In genomic region chr7:148564275-148564951, GRCh38 we compare ENCODE assay signal across 9 cellular contexts. TPM values are rescaled to one million over a fixed set of nuclear protein-coding genes. Genes with fewer than 3 reads are reported as not detected.
DNase-seq lines count a peak whose midpoint lies in the region; ATAC-seq, FAIRE-seq and TF ChIP-seq lines count a peak whose summit lies in the region.
"Not testable (repeated sequence)": the region's sequence is repeated elsewhere in the genome, so short reads cannot be mapped to it uniquely, and the experiment has no call there.
"Had no signal": no experiment of that assay in that cellular context is flagged by ENCODE, and none has a peak within 500 bp of the region (broad histone marks: within the 10 kb centered on the region; RNA-seq: fewer than 3 reads in every experiment).

No MANE protein-coding gene starts in this region.

- DNase-seq in GM12891 (ENCODE audit: insufficient read length, low spot score); stimulated activated naive B cell treated with anti-CD40 and anti-IgM and Interleukin-4, amounts not matched to agents 10 μg/mL and 1 μg/mL and 100 μg/mL, for 72 hours: not testable (repeated sequence)
- DNase-seq in NOMO-1 treated with dmso at 0.1 percent for 144 hours (lab: John Stamatoyannopoulos, UW; ENCODE audit: unreplicated experiment): peak; percentile 8
- DNase-seq in activated CD8-positive, alpha-beta memory T cell treated with anti-CD3 and anti-CD28 coated beads, Interleukin-2, amount 10 ng/mL, durations not matched to agents 7 days and 5 days: peak; percentile 73
- peak; percentile 41 for DNase-seq in endothelial cell of umbilical vein (ENCODE audit: low read depth, low spot score)

- intact Hi-C loops in endothelial cell of umbilical vein (cut with micrococcal nuclease): not testable (repeated sequence)

- H3K9me3 Mint-ChIP-seq in activated CD8-positive, alpha-beta memory T cell treated with anti-CD3 and anti-CD28 coated beads, Interleukin-2, amount 10 ng/mL, durations not matched to agents 7 days and 5 days (ENCODE audit: low read depth); stimulated activated naive B cell treated with anti-CD40 and anti-IgM and Interleukin-4, amounts not matched to agents 10 μg/mL and 1 μg/mL and 100 μg/mL, for 72 hours: not testable (repeated sequence)

- BruUV-seq in endothelial cell of umbilical vein (replicated peaks; lab: Mats Ljungman, UMichigan): not testable (repeated sequence)

- H3K4me1 Mint-ChIP-seq in activated CD8-positive, alpha-beta memory T cell treated with anti-CD3 and anti-CD28 coated beads, Interleukin-2, amount 10 ng/mL, durations not matched to agents 7 days and 5 days: peaks cover 20% of the 10 kb centered on the region
- H3K4me1 Mint-ChIP-seq in stimulated activated naive B cell treated with anti-CD40 and anti-IgM and Interleukin-4, amounts not matched to agents 10 μg/mL and 1 μg/mL and 100 μg/mL, for 72 hours: peaks cover 22 to 34% of the 10 kb centered on the region in 2 donors

- not testable (repeated sequence) for H3K27ac ChIP-seq in endothelial cell of umbilical vein (ENCODE audit: insufficient read depth, low read depth, low read length)
- peak overlapping the region; percentile 28 to 50 for H3K27ac ChIP-seq in mucosa of rectum (ENCODE audit: low read depth in 2 of 2, low read length in 2 of 2)

- H3K9me1 ChIP-seq in endothelial cell of umbilical vein (replicated peaks; ENCODE audit: control insufficient read depth, extremely low read depth, insufficient read depth, low read length): not testable (repeated sequence)

- not testable (repeated sequence) for H3K4me1 ChIP-seq in endothelial cell of umbilical vein (ENCODE audit: control insufficient read depth, extremely low read depth, insufficient read depth, low read length); mucosa of rectum (ENCODE audit: control insufficient read depth in 2 of 2, insufficient read depth in 2 of 2, low read length in 2 of 2)

- not testable (repeated sequence) for H3K4me3 ChIP-seq in endothelial cell of umbilical vein (replicated peaks in 1 of 3; ENCODE audit: insufficient read depth in 1 of 3, low read depth in 1 of 3, low read length in 3 of 3)
- peak overlapping the region in 1 of 2 donors; percentile 33 for H3K4me3 ChIP-seq in mucosa of rectum (ENCODE audit: low read length in 2 of 2)

- TF ChIP-seq POLR2A in GM12891 (IDR thresholded peaks at IDR 0.05; ENCODE audit: low read depth, low read length); endothelial cell of umbilical vein (IDR thresholded peaks at IDR 0.05; ENCODE audit: low read depth, low read length): not testable (repeated sequence)

- peak; percentile 85 for ATAC-seq in GM21528 (IDR thresholded peaks at IDR 0.05; ENCODE audit: low FRiP score, unreplicated experiment)
- ATAC-seq in HG03159 (IDR thresholded peaks at IDR 0.05; ENCODE audit: unreplicated experiment): peak; percentile 80
- peak; percentile 85 for ATAC-seq in activated CD8-positive, alpha-beta memory T cell treated with anti-CD3 and anti-CD28 coated beads, Interleukin-2, amount 10 ng/mL, durations not matched to agents 7 days and 5 days
- peak; percentile 72 to 78 for ATAC-seq in stimulated activated naive B cell treated with anti-CD40 and anti-IgM and Interleukin-4, amounts not matched to agents 10 μg/mL and 1 μg/mL and 100 μg/mL, for 72 hours (replicated peaks)

- peaks cover 19% of the 10 kb centered on the region for H3K36me3 Mint-ChIP-seq in activated CD8-positive, alpha-beta memory T cell treated with anti-CD3 and anti-CD28 coated beads, Interleukin-2, amount 10 ng/mL, durations not matched to agents 7 days and 5 days
- not testable (repeated sequence) for H3K36me3 Mint-ChIP-seq in stimulated activated naive B cell treated with anti-CD40 and anti-IgM and Interleukin-4, amounts not matched to agents 10 μg/mL and 1 μg/mL and 100 μg/mL, for 72 hours

- H2AFZ ChIP-seq in endothelial cell of umbilical vein (ENCODE audit: low read depth, low read length): not testable (repeated sequence)

- not testable (repeated sequence) for H3K9me3 ChIP-seq in endothelial cell of umbilical vein (replicated peaks; ENCODE audit: control insufficient read depth, insufficient read depth, low read length); mucosa of rectum (ENCODE audit: control insufficient read depth in 2 of 2, low read length in 2 of 2)

- dilution Hi-C loops in endothelial cell of umbilical vein (cut with MboI; ENCODE audit: extremely low pct_ligation_motif_present, low sequenced_read_pairs): not testable (repeated sequence)

- H3K4me3 Mint-ChIP-seq in activated CD8-positive, alpha-beta memory T cell treated with anti-CD3 and anti-CD28 coated beads, Interleukin-2, amount 10 ng/mL, durations not matched to agents 7 days and 5 days: peak overlapping the region; percentile 51
- peak overlapping the region; percentile 56 to 62 for H3K4me3 Mint-ChIP-seq in stimulated activated naive B cell treated with anti-CD40 and anti-IgM and Interleukin-4, amounts not matched to agents 10 μg/mL and 1 μg/mL and 100 μg/mL, for 72 hours

- FAIRE-seq in GM12891 (lab: Jason Lieb, UNC) (peak; percentile 94), endothelial cell of umbilical vein (lab: Jason Lieb, UNC) (peak; percentile 84)

- POLR2A ChIA-PET in endothelial cell of umbilical vein (lab: Charles Lee): not testable (repeated sequence)

- not testable (repeated sequence) for H3K36me3 ChIP-seq in endothelial cell of umbilical vein (ENCODE audit: control insufficient read depth in 2 of 2, extremely low read depth in 1 of 2, insufficient read depth in 2 of 2, low read length in 2 of 2); mucosa of rectum (ENCODE audit: control insufficient read depth in 2 of 2, insufficient read depth in 2 of 2, low read length in 2 of 2)

- not testable (repeated sequence) for H4K20me1 ChIP-seq in endothelial cell of umbilical vein (replicated peaks; ENCODE audit: control insufficient read depth, extremely low read depth, insufficient read depth, low read length)

- CTCF ChIA-PET in activated CD8-positive, alpha-beta memory T cell treated with anti-CD3 and anti-CD28 coated beads, Interleukin-2, amount 10 ng/mL, durations not matched to agents 7 days and 5 days (lab: Charles Lee): interaction anchor here (1.1 to 4.4 kb wide), 5 partner anchors 11 to 402 kb away, joined by 3 to 34 read pairs (median 5); no protein-coding TSS in a partner anchor
- CTCF ChIA-PET in endothelial cell of umbilical vein (lab: Charles Lee): interaction anchor here (0.6 to 1.8 kb wide), 5 partner anchors 9 to 402 kb away, joined by 3 to 9 read pairs (median 4); no protein-coding TSS in a partner anchor

- TF ChIP-seq CTCF in endothelial cell of umbilical vein (IDR thresholded peaks at IDR 0.05; ENCODE audit: extremely low read depth in 1 of 2, insufficient read depth in 1 of 2, low read depth in 1 of 2, low read length in 2 of 2): not testable (repeated sequence)

- H3K27me3 Mint-ChIP-seq in activated CD8-positive, alpha-beta memory T cell treated with anti-CD3 and anti-CD28 coated beads, Interleukin-2, amount 10 ng/mL, durations not matched to agents 7 days and 5 days: peaks cover 22% of the 10 kb centered on the region
- H3K27me3 Mint-ChIP-seq in stimulated activated naive B cell treated with anti-CD40 and anti-IgM and Interleukin-4, amounts not matched to agents 10 μg/mL and 1 μg/mL and 100 μg/mL, for 72 hours: peaks cover 11 to 17% of the 10 kb centered on the region in 2 donors

- peak overlapping the region; percentile 95 for H3K27ac Mint-ChIP-seq in activated CD8-positive, alpha-beta memory T cell treated with anti-CD3 and anti-CD28 coated beads, Interleukin-2, amount 10 ng/mL, durations not matched to agents 7 days and 5 days
- peak overlapping the region; percentile 88 for H3K27ac Mint-ChIP-seq in stimulated activated naive B cell treated with anti-CD40 and anti-IgM and Interleukin-4, amounts not matched to agents 10 μg/mL and 1 μg/mL and 100 μg/mL, for 72 hours

- peak overlapping the region; percentile 39 for H3K4me2 ChIP-seq in endothelial cell of umbilical vein (ENCODE audit: insufficient read depth, low read length)

- not testable (repeated sequence) for H3K79me2 ChIP-seq in endothelial cell of umbilical vein (ENCODE audit: control insufficient read depth, insufficient read depth, low read length)

- H3K27me3 ChIP-seq in endothelial cell of umbilical vein (ENCODE audit: control insufficient read depth in 2 of 2, insufficient read depth in 2 of 2, low read length in 2 of 2); mucosa of rectum (ENCODE audit: control insufficient read depth in 2 of 2, insufficient read depth in 2 of 2, low read length in 2 of 2): not testable (repeated sequence)

- H3K9ac ChIP-seq in endothelial cell of umbilical vein (replicated peaks; ENCODE audit: extremely low read depth, insufficient read depth, low read length); mucosa of rectum (ENCODE audit: low read depth in 1 of 2, low read length in 2 of 2): not testable (repeated sequence)

TF ChIP-seq in GM12891, 5 proteins besides CTCF, POLR2A, EP300 and RAD21:
- peak; percentile 85 for TF ChIP-seq SPI1 (IDR thresholded peaks at IDR 0.05; ENCODE audit: low read depth, low read length)
TF ChIP-seq in GM12891: peak in this region for 1; not testable (repeated sequence) for 4.

TF ChIP-seq in endothelial cell of umbilical vein, 7 proteins besides CTCF, POLR2A, EP300 and RAD21:
- TF ChIP-seq JUN (IDR thresholded peaks at IDR 0.05; ENCODE audit: borderline replicate concordance, insufficient read depth, insufficient read length, low read depth): peak; percentile 15

RNA-seq across cellular contexts. Expression of gene C7orf33, which starts 26.2 kb away (rescaled TPM):
- polyA plus RNA-seq in GM12891 (2012; ENCODE audit: low read depth, missing spikeins): not detected
- not detected for total RNA-seq in activated CD8-positive, alpha-beta memory T cell treated with anti-CD3 and anti-CD28 coated beads, Interleukin-2, amount 10 ng/mL, durations not matched to agents 7 days and 5 days
- not detected in 2 replicates for total RNA-seq in endothelial cell of umbilical vein
- polyA plus RNA-seq in endothelial cell of umbilical vein: not detected in 2 replicates
- not detected in 2 replicates for polyA plus RNA-seq in endothelial cell of umbilical vein (2011; cell fraction: cytosol; rRNA removed)
- not detected in 2 replicates for polyA plus RNA-seq in endothelial cell of umbilical vein (2011; cell fraction: nucleus; rRNA removed)
- polyA plus RNA-seq in endothelial cell of umbilical vein (2012): not detected in 2 replicates
- polyA minus RNA-seq in endothelial cell of umbilical vein: not detected in 2 replicates
- polyA minus RNA-seq in endothelial cell of umbilical vein (2011; cell fraction: cytosol; rRNA and poly(A)+ RNA removed): not detected
- not detected in 2 replicates for polyA minus RNA-seq in endothelial cell of umbilical vein (2011; cell fraction: nucleus; rRNA and poly(A)+ RNA removed)
- total RNA-seq: esophagus mucosa had no signal
